In the genomic region with DNA sequence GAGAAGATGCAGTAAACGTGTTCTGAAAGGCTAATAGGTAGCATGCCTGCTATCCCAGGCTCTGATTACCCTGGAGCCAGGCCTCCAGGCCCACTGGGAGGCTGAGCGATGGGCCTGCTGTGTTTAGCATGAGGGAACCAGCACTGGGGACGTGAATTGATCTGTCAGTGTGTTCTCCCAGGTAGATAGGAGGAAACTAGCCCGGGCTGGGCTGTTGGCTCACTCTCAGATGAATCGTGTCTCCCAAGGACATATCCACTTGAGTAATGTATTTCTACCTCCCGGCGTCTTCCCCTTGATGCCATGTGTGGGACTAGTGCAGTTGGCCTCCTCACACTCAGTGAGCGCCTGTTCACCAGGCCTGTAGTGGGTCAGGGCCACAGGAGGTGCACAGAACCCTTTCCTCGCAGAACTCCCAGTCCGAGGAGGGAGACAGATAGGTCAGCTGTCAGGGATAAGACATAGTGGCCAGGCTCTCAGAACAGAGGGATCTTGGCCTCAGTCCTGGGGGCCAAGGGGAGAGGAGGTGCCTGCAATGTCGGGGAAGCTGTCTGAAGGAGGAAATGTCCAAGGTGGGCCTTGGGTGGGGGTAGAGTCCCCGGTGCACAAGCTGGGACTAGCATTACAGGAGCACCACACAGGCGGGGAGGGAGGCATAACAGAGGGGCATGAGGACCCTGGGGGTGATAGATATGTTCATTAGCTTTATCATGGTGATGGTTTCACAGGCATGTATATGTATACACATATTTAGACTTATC, we compare ENCODE assay signal across 16 cellular contexts.
A peak's percentile ranks its signal among the peaks of the same experiment; 100 is the strongest.
DNase-seq lines count a peak whose midpoint lies in the region; ATAC-seq and TF ChIP-seq lines count a peak whose summit lies in the region.
"Had no signal": no experiment of that assay in that cellular context is flagged by ENCODE, and none has a peak within 500 bp of the region (broad histone marks: within the 10 kb centered on the region; RNA-seq: fewer than 3 reads in every experiment).

No MANE protein-coding gene starts in this region.

- peaks cover 42% of the 10 kb centered on the region for H3K4me1 ChIP-seq in BE2C
- H3K4me1 ChIP-seq in mesodermal cell (ENCODE audit: control insufficient read depth, insufficient read depth, low read length, poor library complexity, severe bottlenecking): peaks cover 9% of the 10 kb centered on the region

- H3K27ac ChIP-seq in VCaP (peak overlapping the region; percentile 36; the same call in 1 of the 2 replicates), mesodermal cell (ENCODE audit: low read depth, low read length, severe bottlenecking) (peak overlapping the region; percentile 79)
- H3K27ac ChIP-seq: HL-60, PC-9 had no signal

- H3K4me3 ChIP-seq in BE2C (ENCODE audit: low read depth, low read length): no peak overlapping the region
- H3K4me3 ChIP-seq in mesodermal cell (ENCODE audit: extremely low read depth, insufficient read depth, low read length, poor library complexity, severe bottlenecking): no peak overlapping the region
- no peak overlapping the region for H3K4me3 ChIP-seq in MG63
- H3K4me3 ChIP-seq: PC-9 had no signal

- ATAC-seq in HG02623 (IDR thresholded peaks at IDR 0.05; ENCODE audit: unreplicated experiment): no peak

- TF ChIP-seq CTCF in BE2C (IDR thresholded peaks at IDR 0.05; ENCODE audit: low read depth, low read length) (no peak), VCaP (conservative IDR thresholded peaks at IDR 0.05) (no peak)

- H3K9me3 ChIP-seq in BE2C: no peaks in the 10 kb centered on the region
- H3K9me3 ChIP-seq in mesodermal cell (ENCODE audit: control insufficient read depth, low read length): no peaks in the 10 kb centered on the region
- no peaks in the 10 kb centered on the region for H3K9me3 ChIP-seq in MG63

- H3K36me3 ChIP-seq in BE2C (peaks cover 11% of the 10 kb centered on the region), mesodermal cell (ENCODE audit: control insufficient read depth, insufficient read depth, low read length) (peaks cover 5% of the 10 kb centered on the region), MG63 (no peaks in the 10 kb centered on the region)

- DNase-seq in BE2C: peak; percentile 42
- DNase-seq in retina: peak; percentile 50
- DNase-seq in LoVo (ENCODE audit: low spot score): no peak
- DNase-seq in NCI-H2081 treated with DMSO at 0.1 percent for 48 hours (lab: John Stamatoyannopoulos, UW): no peak
- no peak for DNase-seq in MG63
- DNase-seq: HFFc6, KG1, NCI-H1105, NCI-H1694 treated with DMSO at 0.1 percent for 48 hours, NCI-H446 treated with DMSO at 0.1 percent for 48 hours, NCI-H774 had no signal

- no peaks in the 10 kb centered on the region for H3K27me3 ChIP-seq in BE2C
- H3K27me3 ChIP-seq in MG63: no peaks in the 10 kb centered on the region

- whole genome bisulfite sequencing in mesodermal cell (ENCODE audit: insufficient coverage in 2 of 2), 2 experiments: 94 to 96% methylated on average over 10 of the region's 13 CpGs

Comparison
In these comparisons a context has a peak if more than half of its experiments do, and no peak if none do; other contexts are left out.
1. DNase-seq: peak in BE2C (single experiment) and retina (single experiment); none in LoVo (single experiment), NCI-H2081 treated with DMSO at 0.1 percent for 48 hours (single experiment) and MG63 (single experiment).